ENCODE assay signal across 24 cellular contexts in the genomic region with DNA sequence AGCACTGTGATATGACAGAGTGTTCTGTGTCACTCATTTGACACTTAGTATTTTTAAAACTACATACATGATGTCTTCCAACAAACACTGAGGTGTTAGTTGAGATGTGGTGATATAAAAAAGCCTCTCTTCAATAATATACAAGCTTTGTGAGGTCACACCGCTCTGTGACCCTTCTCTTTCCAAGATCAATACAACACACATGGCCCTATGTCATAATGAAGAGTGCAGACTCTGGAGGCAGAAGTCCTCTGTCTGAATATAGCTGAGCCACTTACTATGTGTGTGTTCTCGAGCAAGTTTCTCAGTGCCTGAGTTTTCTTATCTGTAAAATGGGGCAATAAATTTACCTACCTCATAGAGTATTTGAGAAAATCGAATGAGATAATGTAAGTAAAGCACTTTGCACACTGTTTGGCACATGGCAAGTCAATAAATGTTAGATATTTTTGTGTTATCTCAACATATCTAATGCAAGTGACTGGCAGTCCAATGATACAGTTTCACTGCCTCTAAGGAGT.
DNase-seq lines count a peak whose midpoint lies in the region; ATAC-seq, FAIRE-seq and TF ChIP-seq lines count a peak whose summit lies in the region.
"Had no signal": no experiment of that assay in that cellular context is flagged by ENCODE, and none has a peak within 500 bp of the region (broad histone marks: within the 10 kb centered on the region; RNA-seq: fewer than 3 reads in every experiment).

No MANE protein-coding gene starts in this region.

- H3K9me3 ChIP-seq in Caco-2 (no peaks in the 10 kb centered on the region), HCT116 (ENCODE audit: control insufficient read depth in 1 of 2, insufficient read depth in 1 of 2, low read depth in 1 of 2, low read length in 2 of 2) (no peaks in the 10 kb centered on the region), small intestine (ENCODE audit: control insufficient read depth, low read depth) (no peaks in the 10 kb centered on the region)
- H3K9me3 ChIP-seq: A549; BE2C; BLaER1 treated with 17β-estradiol and CSF1 and Interleukin-3, amounts not matched to agents 10 nM and 100 nM had no signal

- no peak overlapping the region for H3K9ac ChIP-seq in HCT116 (ENCODE audit: low read length)
- H3K9ac ChIP-seq: BLaER1 treated with 17β-estradiol and CSF1 and Interleukin-3, amounts not matched to agents 10 nM and 100 nM had no signal

- TF ChIP-seq RAD21 in HCT116 (IDR thresholded peaks at IDR 0.05; ENCODE audit: low read depth) = no peak

- FAIRE-seq in small intestine (lab: Jason Lieb, UNC) = no peak
- FAIRE-seq: A549, GM12878, GM19239 had no signal

- no peaks in the 10 kb centered on the region for H3K9me2 ChIP-seq in HCT116 (ENCODE audit: insufficient read depth)

- peaks cover 47% of the 10 kb centered on the region for H3K4me1 Mint-ChIP-seq in Caco-2 (ENCODE audit: low read depth, unreplicated experiment)
- peaks cover 7% of the 10 kb centered on the region for H3K4me1 Mint-ChIP-seq in stimulated activated memory B cell treated with anti-CD40 and anti-IgM and Interleukin-4, amounts not matched to agents 10 μg/mL and 1 μg/mL and 100 μg/mL, for 72 hours
- H3K4me1 Mint-ChIP-seq: CD14-positive monocyte; CD8-positive, alpha-beta memory T cell had no signal

- peak overlapping the region; percentile 42 for H2AFZ ChIP-seq in HCT116 (ENCODE audit: low read depth, low read length, poor library complexity, severe bottlenecking)
- H2AFZ ChIP-seq: GM23338 had no signal

- H3K36me3 ChIP-seq in Caco-2 (ENCODE audit: control insufficient read depth, insufficient read depth, low read length) (no peaks in the 10 kb centered on the region), HCT116 (ENCODE audit: control insufficient read depth in 1 of 2, insufficient read depth in 2 of 2, low read length in 2 of 2) (no peaks in the 10 kb centered on the region), small intestine (ENCODE audit: control insufficient read depth in 2 of 2, insufficient read depth in 2 of 2, low read length in 2 of 2) (no peaks in the 10 kb centered on the region)
- H3K36me3 ChIP-seq: BE2C; BLaER1 treated with 17β-estradiol and CSF1 and Interleukin-3, amounts not matched to agents 10 nM and 100 nM had no signal

- intact Hi-C loops in Caco-2 (cut with micrococcal nuclease; ENCODE audit: unreplicated experiment) = no loop called here
- intact Hi-C loops in HCT116 (cut with micrococcal nuclease) = no loop called here

- H3K4me3 Mint-ChIP-seq in Caco-2 (ENCODE audit: unreplicated experiment) = no peak overlapping the region
- H3K4me3 Mint-ChIP-seq in stimulated activated memory B cell treated with anti-CD40 and anti-IgM and Interleukin-4, amounts not matched to agents 10 μg/mL and 1 μg/mL and 100 μg/mL, for 72 hours = no peak overlapping the region
- H3K4me3 Mint-ChIP-seq: CD14-positive monocyte; CD4-positive, alpha-beta T cell; CD8-positive, alpha-beta memory T cell; GM23338; H9; HFFc6 had no signal

- H3K36me3 Mint-ChIP-seq in Caco-2 (ENCODE audit: insufficient read depth, unreplicated experiment) = no peaks in the 10 kb centered on the region
- no peaks in the 10 kb centered on the region for H3K36me3 Mint-ChIP-seq in stimulated activated memory B cell treated with anti-CD40 and anti-IgM and Interleukin-4, amounts not matched to agents 10 μg/mL and 1 μg/mL and 100 μg/mL, for 72 hours
- H3K36me3 Mint-ChIP-seq: CD14-positive monocyte; CD8-positive, alpha-beta memory T cell had no signal

- H3K27ac ChIP-seq in HCT116 (ENCODE audit: low read depth, low read length) (no peak overlapping the region), epithelial cell of prostate (peak overlapping the region; percentile 94), small intestine (ENCODE audit: low read depth in 1 of 2, low read length in 1 of 2) (no peak overlapping the region)
- H3K27ac ChIP-seq: BLaER1 treated with 17β-estradiol and CSF1 and Interleukin-3, amounts not matched to agents 10 nM and 100 nM had no signal

- WGBS in small intestine, 3 donors = 48 to 71% (median 61%) methylated on average over 3 of the region's 3 CpGs

- no peak for TF ChIP-seq POLR2A in HCT116 (IDR thresholded peaks at IDR 0.05; ENCODE audit: borderline replicate concordance, extremely low read depth, insufficient read depth, insufficient read length)

- H3K4me3 ChIP-seq in Caco-2 (ENCODE audit: low read depth, low read length) = no peak overlapping the region
- H3K4me3 ChIP-seq in HCT116 (replicated peaks in 1 of 2; ENCODE audit: low read depth in 1 of 2, low read length in 2 of 2) = no peak overlapping the region
- no peak overlapping the region for H3K4me3 ChIP-seq in small intestine (ENCODE audit: low read depth in 1 of 2, low read length in 2 of 2)
- H3K4me3 ChIP-seq: A549; BLaER1 treated with 17β-estradiol and CSF1 and Interleukin-3, amounts not matched to agents 10 nM and 100 nM; GM12878; GM23338 had no signal

- POLR2A ChIA-PET in Caco-2 (lab: Charles Lee) (no interaction called here), HCT116 (lab: Charles Lee) (no interaction called here)

- no peak overlapping the region for H3K4me2 ChIP-seq in HCT116 (ENCODE audit: low read length)
- H3K4me2 ChIP-seq: A549; BLaER1 treated with 17β-estradiol and CSF1 and Interleukin-3, amounts not matched to agents 10 nM and 100 nM; GM23338 had no signal

- H4K20me1 ChIP-seq in HCT116 (ENCODE audit: insufficient read depth) = no peaks in the 10 kb centered on the region
- H4K20me1 ChIP-seq: BLaER1 treated with 17β-estradiol and CSF1 and Interleukin-3, amounts not matched to agents 10 nM and 100 nM had no signal

- H3K27me3 ChIP-seq in Caco-2 (replicated peaks; ENCODE audit: control insufficient read depth, insufficient read depth, low read length) (no peaks in the 10 kb centered on the region), HCT116 (ENCODE audit: insufficient read depth, low read length) (no peaks in the 10 kb centered on the region), small intestine (ENCODE audit: control insufficient read depth in 2 of 2, insufficient read depth in 2 of 2, low read length in 2 of 2) (no peaks in the 10 kb centered on the region)
- H3K27me3 ChIP-seq: BE2C; BLaER1 treated with 17β-estradiol and CSF1 and Interleukin-3, amounts not matched to agents 10 nM and 100 nM had no signal

- BruUV-seq in Caco-2 (replicated peaks; lab: Mats Ljungman, UMichigan) = no TSS peak
- no TSS peak for BruUV-seq in HCT116 (replicated peaks; lab: Mats Ljungman, UMichigan)

- CTCF ChIA-PET in Caco-2 (lab: Charles Lee) = no interaction called here
- CTCF ChIA-PET in HCT116 (lab: Charles Lee) = no interaction called here

- TF ChIP-seq CTCF in Caco-2 (IDR thresholded peaks at IDR 0.05; ENCODE audit: insufficient read depth in 1 of 2, low read depth in 1 of 2, low read length in 1 of 2, severe bottlenecking in 1 of 2, unreplicated experiment in 1 of 2) (no peak), HCT116 (IDR thresholded peaks at IDR 0.05 in 2 of 3, conservative IDR thresholded peaks at IDR 0.05 in 1 of 3; ENCODE audit: borderline replicate concordance in 1 of 3, insufficient read depth in 1 of 3, low read depth in 2 of 3, low read length in 2 of 3) (no peak)

- H3K4me1 ChIP-seq in Caco-2 (peaks cover 56% of the 10 kb centered on the region), HCT116 (ENCODE audit: control insufficient read depth in 1 of 2, insufficient read depth in 2 of 2, low read length in 2 of 2) (peaks cover 27 to 62% of the 10 kb centered on the region in 2 experiments), small intestine (ENCODE audit: control insufficient read depth in 2 of 2, insufficient read depth in 1 of 2, low read depth in 1 of 2, low read length in 1 of 2) (no peaks in the 10 kb centered on the region)

- DNase-seq in Caco-2 (no peak), HCT116 (ENCODE audit: low read depth, low spot score) (no peak), epithelial cell of prostate (ENCODE audit: low read depth, low spot score) (no peak), small intestine (peak; percentile 13), SIG-M5 treated with dmso at 0.1 percent for 504 hours (lab: John Stamatoyannopoulos, UW; ENCODE audit: unreplicated experiment) (no peak)
- DNase-seq: 8988T; ACHN; AML-193; BE2C; CD4-positive, alpha-beta T cell; CD8-positive, alpha-beta memory T cell; DMS153; EL; GDM1; H9; HFFc6 had no signal

- ATAC-seq in HCT116 = no peak
- ATAC-seq in GM21360 (IDR thresholded peaks at IDR 0.05; ENCODE audit: unreplicated experiment) = no peak
- no peak for ATAC-seq in stimulated activated memory B cell treated with anti-CD40 and anti-IgM and Interleukin-4, amounts not matched to agents 10 μg/mL and 1 μg/mL and 100 μg/mL, for 72 hours
- ATAC-seq: A549, GM12878, GM23338 had no signal

- peaks cover 13% of the 10 kb centered on the region for H3K9me3 Mint-ChIP-seq in Caco-2 (ENCODE audit: unreplicated experiment)
- no peaks in the 10 kb centered on the region for H3K9me3 Mint-ChIP-seq in stimulated activated memory B cell treated with anti-CD40 and anti-IgM and Interleukin-4, amounts not matched to agents 10 μg/mL and 1 μg/mL and 100 μg/mL, for 72 hours
- H3K9me3 Mint-ChIP-seq: CD14-positive monocyte; CD4-positive, alpha-beta T cell; GM23338; H9; HFFc6 had no signal

- RAD21 ChIA-PET in HCT116 (lab: Charles Lee; ENCODE audit: low non-redundant PET in 1 of 2, low total read pairs in 2 of 2, uncharacterized antibody in 2 of 2, unreplicated experiment in 2 of 2) = no interaction called here

- no peaks in the 10 kb centered on the region for H3K79me2 ChIP-seq in HCT116 (ENCODE audit: insufficient read depth, low read length)

- no peaks in the 10 kb centered on the region for H3K27me3 Mint-ChIP-seq in Caco-2 (ENCODE audit: insufficient read depth, unreplicated experiment)
- H3K27me3 Mint-ChIP-seq in stimulated activated memory B cell treated with anti-CD40 and anti-IgM and Interleukin-4, amounts not matched to agents 10 μg/mL and 1 μg/mL and 100 μg/mL, for 72 hours = peaks cover 9% of the 10 kb centered on the region
- H3K27me3 Mint-ChIP-seq: CD4-positive, alpha-beta T cell; CD8-positive, alpha-beta memory T cell had no signal

- H3K27ac Mint-ChIP-seq in Caco-2 (ENCODE audit: unreplicated experiment) = peak overlapping the region; percentile 90
- H3K27ac Mint-ChIP-seq in stimulated activated memory B cell treated with anti-CD40 and anti-IgM and Interleukin-4, amounts not matched to agents 10 μg/mL and 1 μg/mL and 100 μg/mL, for 72 hours = no peak overlapping the region
- H3K27ac Mint-ChIP-seq: CD14-positive monocyte; CD4-positive, alpha-beta T cell; CD8-positive, alpha-beta memory T cell; GM23338; H9; HFFc6 had no signal

TF ChIP-seq in HCT116, 20 proteins besides CTCF, POLR2A, EP300 and RAD21:
- TF ChIP-seq EZH2 (IDR thresholded peaks at IDR 0.05) (no peak), SRF (IDR thresholded peaks at IDR 0.05; ENCODE audit: low read depth) (no peak), ZNF274 (IDR thresholded peaks at IDR 0.05; ENCODE audit: low read depth, low read length) (no peak), TCF7L2 (IDR thresholded peaks at IDR 0.05; ENCODE audit: borderline replicate concordance, extremely low read depth, insufficient read depth, insufficient read length) (no peak), ELF1 (IDR thresholded peaks at IDR 0.05; ENCODE audit: borderline replicate concordance, low read depth) (no peak), CBX3 (IDR thresholded peaks at IDR 0.05; ENCODE audit: low read depth) (no peak), EGR1 (IDR thresholded peaks at IDR 0.05; ENCODE audit: low read depth) (no peak), ZFX (IDR thresholded peaks at IDR 0.05) (no peak)
